Comparison of ENCODE assay signal across 1 cellular context in the genomic region with DNA sequence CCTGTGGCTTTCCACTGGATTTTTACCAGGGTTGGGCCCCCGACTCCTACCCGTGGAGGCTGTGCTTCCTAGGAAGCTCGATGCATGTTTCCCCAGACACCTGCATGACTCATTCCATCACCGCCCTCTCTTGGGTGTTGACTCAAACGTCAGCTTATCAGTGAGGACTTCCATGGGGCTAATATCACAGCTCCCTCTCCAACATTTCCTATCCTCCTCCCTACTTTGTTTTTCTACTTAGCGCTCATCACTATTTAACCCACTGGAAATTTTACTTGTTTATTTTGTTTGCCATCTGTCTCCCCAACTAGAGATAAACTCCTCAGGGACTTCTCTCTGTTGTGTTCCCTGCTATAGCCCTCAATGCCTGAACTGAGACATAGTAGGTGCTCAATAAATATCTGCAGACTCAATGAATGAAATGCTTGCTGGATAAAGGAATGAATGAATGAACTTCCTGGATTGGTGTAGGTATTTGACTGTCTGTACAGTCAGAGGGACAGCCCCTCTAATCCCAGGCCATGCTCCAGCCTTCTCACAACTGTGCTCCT.
A peak's percentile ranks its signal among the peaks of the same experiment; 100 is the strongest.
TF ChIP-seq lines count a peak whose summit lies in the region.

No MANE protein-coding gene starts in this region.

TF ChIP-seq in H1, 55 proteins besides CTCF, POLR2A, EP300 and RAD21 (continued from another document):
- TF ChIP-seq TAF7 (optimal IDR thresholded peaks at IDR 0.05; ENCODE audit: borderline replicate concordance, low read depth, low read length) (no peak), EZH2 (IDR thresholded peaks at IDR 0.05; ENCODE audit: low read depth, low read length, severe bottlenecking) (no peak), JUND (IDR thresholded peaks at IDR 0.05; ENCODE audit: low read length) (0 out of 2 replicates have a peak, but pooled peaks have one; percentile 35)
- TF ChIP-seq, protein P1, sequence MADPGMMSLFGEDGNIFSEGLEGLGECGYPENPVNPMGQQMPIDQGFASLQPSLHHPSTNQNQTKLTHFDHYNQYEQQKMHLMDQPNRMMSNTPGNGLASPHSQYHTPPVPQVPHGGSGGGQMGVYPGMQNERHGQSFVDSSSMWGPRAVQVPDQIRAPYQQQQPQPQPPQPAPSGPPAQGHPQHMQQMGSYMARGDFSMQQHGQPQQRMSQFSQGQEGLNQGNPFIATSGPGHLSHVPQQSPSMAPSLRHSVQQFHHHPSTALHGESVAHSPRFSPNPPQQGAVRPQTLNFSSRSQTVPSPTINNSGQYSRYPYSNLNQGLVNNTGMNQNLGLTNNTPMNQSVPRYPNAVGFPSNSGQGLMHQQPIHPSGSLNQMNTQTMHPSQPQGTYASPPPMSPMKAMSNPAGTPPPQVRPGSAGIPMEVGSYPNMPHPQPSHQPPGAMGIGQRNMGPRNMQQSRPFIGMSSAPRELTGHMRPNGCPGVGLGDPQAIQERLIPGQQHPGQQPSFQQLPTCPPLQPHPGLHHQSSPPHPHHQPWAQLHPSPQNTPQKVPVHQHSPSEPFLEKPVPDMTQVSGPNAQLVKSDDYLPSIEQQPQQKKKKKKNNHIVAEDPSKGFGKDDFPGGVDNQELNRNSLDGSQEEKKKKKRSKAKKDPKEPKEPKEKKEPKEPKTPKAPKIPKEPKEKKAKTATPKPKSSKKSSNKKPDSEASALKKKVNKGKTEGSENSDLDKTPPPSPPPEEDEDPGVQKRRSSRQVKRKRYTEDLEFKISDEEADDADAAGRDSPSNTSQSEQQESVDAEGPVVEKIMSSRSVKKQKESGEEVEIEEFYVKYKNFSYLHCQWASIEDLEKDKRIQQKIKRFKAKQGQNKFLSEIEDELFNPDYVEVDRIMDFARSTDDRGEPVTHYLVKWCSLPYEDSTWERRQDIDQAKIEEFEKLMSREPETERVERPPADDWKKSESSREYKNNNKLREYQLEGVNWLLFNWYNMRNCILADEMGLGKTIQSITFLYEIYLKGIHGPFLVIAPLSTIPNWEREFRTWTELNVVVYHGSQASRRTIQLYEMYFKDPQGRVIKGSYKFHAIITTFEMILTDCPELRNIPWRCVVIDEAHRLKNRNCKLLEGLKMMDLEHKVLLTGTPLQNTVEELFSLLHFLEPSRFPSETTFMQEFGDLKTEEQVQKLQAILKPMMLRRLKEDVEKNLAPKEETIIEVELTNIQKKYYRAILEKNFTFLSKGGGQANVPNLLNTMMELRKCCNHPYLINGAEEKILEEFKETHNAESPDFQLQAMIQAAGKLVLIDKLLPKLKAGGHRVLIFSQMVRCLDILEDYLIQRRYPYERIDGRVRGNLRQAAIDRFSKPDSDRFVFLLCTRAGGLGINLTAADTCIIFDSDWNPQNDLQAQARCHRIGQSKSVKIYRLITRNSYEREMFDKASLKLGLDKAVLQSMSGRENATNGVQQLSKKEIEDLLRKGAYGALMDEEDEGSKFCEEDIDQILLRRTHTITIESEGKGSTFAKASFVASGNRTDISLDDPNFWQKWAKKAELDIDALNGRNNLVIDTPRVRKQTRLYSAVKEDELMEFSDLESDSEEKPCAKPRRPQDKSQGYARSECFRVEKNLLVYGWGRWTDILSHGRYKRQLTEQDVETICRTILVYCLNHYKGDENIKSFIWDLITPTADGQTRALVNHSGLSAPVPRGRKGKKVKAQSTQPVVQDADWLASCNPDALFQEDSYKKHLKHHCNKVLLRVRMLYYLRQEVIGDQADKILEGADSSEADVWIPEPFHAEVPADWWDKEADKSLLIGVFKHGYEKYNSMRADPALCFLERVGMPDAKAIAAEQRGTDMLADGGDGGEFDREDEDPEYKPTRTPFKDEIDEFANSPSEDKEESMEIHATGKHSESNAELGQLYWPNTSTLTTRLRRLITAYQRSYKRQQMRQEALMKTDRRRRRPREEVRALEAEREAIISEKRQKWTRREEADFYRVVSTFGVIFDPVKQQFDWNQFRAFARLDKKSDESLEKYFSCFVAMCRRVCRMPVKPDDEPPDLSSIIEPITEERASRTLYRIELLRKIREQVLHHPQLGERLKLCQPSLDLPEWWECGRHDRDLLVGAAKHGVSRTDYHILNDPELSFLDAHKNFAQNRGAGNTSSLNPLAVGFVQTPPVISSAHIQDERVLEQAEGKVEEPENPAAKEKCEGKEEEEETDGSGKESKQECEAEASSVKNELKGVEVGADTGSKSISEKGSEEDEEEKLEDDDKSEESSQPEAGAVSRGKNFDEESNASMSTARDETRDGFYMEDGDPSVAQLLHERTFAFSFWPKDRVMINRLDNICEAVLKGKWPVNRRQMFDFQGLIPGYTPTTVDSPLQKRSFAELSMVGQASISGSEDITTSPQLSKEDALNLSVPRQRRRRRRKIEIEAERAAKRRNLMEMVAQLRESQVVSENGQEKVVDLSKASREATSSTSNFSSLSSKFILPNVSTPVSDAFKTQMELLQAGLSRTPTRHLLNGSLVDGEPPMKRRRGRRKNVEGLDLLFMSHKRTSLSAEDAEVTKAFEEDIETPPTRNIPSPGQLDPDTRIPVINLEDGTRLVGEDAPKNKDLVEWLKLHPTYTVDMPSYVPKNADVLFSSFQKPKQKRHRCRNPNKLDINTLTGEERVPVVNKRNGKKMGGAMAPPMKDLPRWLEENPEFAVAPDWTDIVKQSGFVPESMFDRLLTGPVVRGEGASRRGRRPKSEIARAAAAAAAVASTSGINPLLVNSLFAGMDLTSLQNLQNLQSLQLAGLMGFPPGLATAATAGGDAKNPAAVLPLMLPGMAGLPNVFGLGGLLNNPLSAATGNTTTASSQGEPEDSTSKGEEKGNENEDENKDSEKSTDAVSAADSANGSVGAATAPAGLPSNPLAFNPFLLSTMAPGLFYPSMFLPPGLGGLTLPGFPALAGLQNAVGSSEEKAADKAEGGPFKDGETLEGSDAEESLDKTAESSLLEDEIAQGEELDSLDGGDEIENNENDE (IDR thresholded peaks at IDR 0.05; ENCODE audit: insufficient replicate concordance, low read length), result no peak
TF ChIP-seq in H1: peak in this region for 1.
